In genomic region chr3:71262368-71263265, GRCh38 we compare ENCODE assay signal across 1 cellular context.
TF ChIP-seq lines count a peak whose summit lies in the region.

No MANE protein-coding gene starts in this region.

TF ChIP-seq in HepG2, 621 proteins besides CTCF, POLR2A, EP300 and RAD21 (continued from another document and continues in another):
- TF ChIP-seq ZBTB8A (CRISPR knock-in tag; IDR thresholded peaks at IDR 0.05; ENCODE audit: borderline replicate concordance, low read depth) (no peak), ZSCAN30 (CRISPR knock-in tag; IDR thresholded peaks at IDR 0.05) (no peak), SALL2 (CRISPR knock-in tag; IDR thresholded peaks at IDR 0.05) (no peak), FOXP1 (IDR thresholded peaks at IDR 0.05) (no peak), FOXP1 (CRISPR knock-in tag; IDR thresholded peaks at IDR 0.05) (no peak), ZNF282 (IDR thresholded peaks at IDR 0.05; ENCODE audit: partially characterized antibody) (no peak), FLYWCH1 (CRISPR knock-in tag; IDR thresholded peaks at IDR 0.05) (no peak), KDM3A (CRISPR knock-in tag; IDR thresholded peaks at IDR 0.05; ENCODE audit: low read depth) (no peak), GLI4 (CRISPR knock-in tag; IDR thresholded peaks at IDR 0.05; ENCODE audit: borderline replicate concordance) (no peak), SRY (CRISPR knock-in tag; IDR thresholded peaks at IDR 0.05) (no peak), ESRRA (CRISPR knock-in tag; IDR thresholded peaks at IDR 0.05; ENCODE audit: low read depth) (peak; percentile 45; the same call in 1 of the 2 replicates), TBL1XR1 (IDR thresholded peaks at IDR 0.05; ENCODE audit: borderline replicate concordance, low read length, partially characterized antibody) (no peak), DBP (CRISPR knock-in tag; IDR thresholded peaks at IDR 0.05; ENCODE audit: not compliant biosample characterization) (no peak), ZFP41 (CRISPR knock-in tag; IDR thresholded peaks at IDR 0.05; ENCODE audit: borderline replicate concordance) (no peak), HNRNPH1 (optimal IDR thresholded peaks at IDR 0.05; ENCODE audit: low read depth, low read length) (no peak), ARID4A (CRISPR knock-in tag; IDR thresholded peaks at IDR 0.05; ENCODE audit: borderline replicate concordance) (no peak), SP1 (IDR thresholded peaks at IDR 0.05) (no peak), SP1 (CRISPR knock-in tag; IDR thresholded peaks at IDR 0.05) (no peak), ZNF451 (CRISPR knock-in tag; IDR thresholded peaks at IDR 0.05) (no peak), SOX13 (IDR thresholded peaks at IDR 0.05) (no peak), SOX13 (CRISPR knock-in tag; conservative IDR thresholded peaks at IDR 0.05 in 1 of 2, IDR thresholded peaks at IDR 0.05 in 1 of 2) (peak in 1 of 2 experiments; percentile 25; a peak in 1 of 4 replicates), RCOR2 (CRISPR knock-in tag; IDR thresholded peaks at IDR 0.05) (no peak), DMAP1 (CRISPR knock-in tag; IDR thresholded peaks at IDR 0.05) (no peak), ZNF7 (CRISPR knock-in tag; IDR thresholded peaks at IDR 0.05) (no peak), JDP2 (CRISPR knock-in tag; IDR thresholded peaks at IDR 0.05; ENCODE audit: borderline replicate concordance) (no peak), ZNF160 (CRISPR knock-in tag; IDR thresholded peaks at IDR 0.05) (no peak), IKZF1 (IDR thresholded peaks at IDR 0.05) (no peak), ISL2 (CRISPR knock-in tag; IDR thresholded peaks at IDR 0.05) (no peak), TCF7L2 (IDR thresholded peaks at IDR 0.05; ENCODE audit: low read depth, low read length) (no peak), ARID5B (CRISPR knock-in tag; IDR thresholded peaks at IDR 0.05) (0 out of 2 replicates have a peak, but pooled peaks have one; percentile 13), FOXA3 (CRISPR knock-in tag; IDR thresholded peaks at IDR 0.05) (0 out of 2 replicates have a peak, but pooled peaks have one; percentile 16), MED1 (CRISPR knock-in tag; IDR thresholded peaks at IDR 0.05) (0 out of 2 replicates have a peak, but pooled peaks have one; percentile 13), GRHL1 (CRISPR knock-in tag; conservative IDR thresholded peaks at IDR 0.05) (no peak), KLF16 (CRISPR knock-in tag; IDR thresholded peaks at IDR 0.05) (no peak), ZNF713 (CRISPR knock-in tag; IDR thresholded peaks at IDR 0.05) (no peak), SAP130 (CRISPR knock-in tag; IDR thresholded peaks at IDR 0.05; ENCODE audit: low read depth) (peak; percentile 24), DMTF1 (CRISPR knock-in tag; IDR thresholded peaks at IDR 0.05) (no peak), LBX2 (CRISPR knock-in tag; IDR thresholded peaks at IDR 0.05; ENCODE audit: borderline replicate concordance) (no peak), ZNF496 (CRISPR knock-in tag; IDR thresholded peaks at IDR 0.05; ENCODE audit: insufficient replicate concordance) (no peak), HOMEZ (CRISPR knock-in tag; IDR thresholded peaks at IDR 0.05; ENCODE audit: low read depth) (no peak), MEF2D (CRISPR knock-in tag; IDR thresholded peaks at IDR 0.05) (no peak), SCMH1 (CRISPR knock-in tag; IDR thresholded peaks at IDR 0.05; ENCODE audit: borderline replicate concordance) (no peak), SOX6 (IDR thresholded peaks at IDR 0.05) (no peak), SOX6 (CRISPR knock-in tag; IDR thresholded peaks at IDR 0.05) (0 out of 2 replicates have a peak, but pooled peaks have one; percentile 16), ZSCAN31 (CRISPR knock-in tag; IDR thresholded peaks at IDR 0.05; ENCODE audit: low read depth) (no peak), MIER2 (CRISPR knock-in tag; IDR thresholded peaks at IDR 0.05) (no peak), ZNF850 (CRISPR knock-in tag; conservative IDR thresholded peaks at IDR 0.05) (no peak), PHF8 (CRISPR knock-in tag; IDR thresholded peaks at IDR 0.05) (0 out of 2 replicates have a peak, but pooled peaks have one; percentile 25), ZNF512 (CRISPR knock-in tag; IDR thresholded peaks at IDR 0.05) (no peak), NR2F1 (CRISPR knock-in tag; IDR thresholded peaks at IDR 0.05) (peak in 1 of 2 experiments; percentile 36; a peak in 1 of 4 replicates), ZNF224 (CRISPR knock-in tag; IDR thresholded peaks at IDR 0.05) (no peak)
- TF ChIP-seq, protein P1, sequence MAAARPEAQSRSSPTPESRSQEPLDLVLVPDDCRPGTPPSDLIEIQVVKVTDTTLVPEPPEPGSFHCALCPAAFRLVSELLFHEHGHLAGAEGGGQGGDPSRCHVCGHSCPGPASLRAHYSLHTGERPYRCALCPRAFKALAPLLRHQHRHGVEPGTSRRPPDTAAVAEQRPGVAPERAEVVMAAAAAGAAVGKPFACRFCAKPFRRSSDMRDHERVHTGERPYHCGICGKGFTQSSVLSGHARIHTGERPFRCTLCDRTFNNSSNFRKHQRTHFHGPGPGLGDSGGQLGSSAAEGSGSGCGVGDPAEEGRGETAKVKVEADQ (CRISPR knock-in tag; IDR thresholded peaks at IDR 0.05; ENCODE audit: borderline replicate concordance) = no peak
